Comparison of ENCODE assay signal across 8 cellular contexts in the genomic region with DNA sequence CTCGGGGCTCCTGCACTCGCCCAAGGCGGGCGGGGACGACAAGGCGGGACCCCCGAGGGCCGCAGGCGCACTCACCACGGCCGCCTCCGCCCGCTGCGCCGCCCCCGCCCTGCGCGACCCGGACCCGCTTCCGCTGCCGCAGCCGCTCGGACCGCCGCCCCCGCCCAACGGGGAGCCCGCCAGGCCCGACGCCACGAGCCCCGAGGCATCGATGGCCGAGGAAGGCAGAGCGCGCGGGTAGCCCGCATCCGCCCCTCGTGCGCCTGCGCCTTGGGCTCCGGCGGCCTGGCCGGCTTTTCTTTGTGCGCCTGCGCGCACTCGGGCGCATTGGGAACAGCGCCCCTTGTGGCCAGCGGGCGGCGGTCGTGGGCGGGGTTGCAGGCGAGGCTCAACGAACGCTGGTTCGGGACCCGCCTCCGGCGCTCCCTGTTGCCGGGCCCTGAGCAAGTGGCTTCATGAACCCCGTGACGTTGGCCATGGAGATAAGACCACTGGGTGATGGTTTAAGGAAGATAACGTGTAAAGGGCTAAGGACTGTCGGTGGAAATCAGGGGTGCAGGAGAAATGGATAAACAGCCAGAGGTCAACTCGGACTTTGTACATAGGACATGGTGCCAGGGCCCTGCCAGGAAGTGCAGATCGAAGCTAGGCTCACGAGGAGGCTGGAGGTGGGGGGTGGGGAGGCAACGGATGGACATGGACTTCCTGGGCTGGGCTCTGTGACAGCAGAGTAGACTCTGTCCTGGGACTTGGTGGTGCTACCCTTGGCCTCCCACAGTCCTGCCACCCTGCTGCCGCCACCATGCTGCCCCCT. TPM values are rescaled to one million over a fixed set of nuclear protein-coding genes. Genes with fewer than 3 reads are reported as not detected.
DNase-seq lines count a peak whose midpoint lies in the region; ATAC-seq and TF ChIP-seq lines count a peak whose summit lies in the region.

A gene (plus strand): TSS at position 725 of the 814 bp plus-strand sequence. CDS start 78 bp downstream, at position 803.
A gene with protein sequence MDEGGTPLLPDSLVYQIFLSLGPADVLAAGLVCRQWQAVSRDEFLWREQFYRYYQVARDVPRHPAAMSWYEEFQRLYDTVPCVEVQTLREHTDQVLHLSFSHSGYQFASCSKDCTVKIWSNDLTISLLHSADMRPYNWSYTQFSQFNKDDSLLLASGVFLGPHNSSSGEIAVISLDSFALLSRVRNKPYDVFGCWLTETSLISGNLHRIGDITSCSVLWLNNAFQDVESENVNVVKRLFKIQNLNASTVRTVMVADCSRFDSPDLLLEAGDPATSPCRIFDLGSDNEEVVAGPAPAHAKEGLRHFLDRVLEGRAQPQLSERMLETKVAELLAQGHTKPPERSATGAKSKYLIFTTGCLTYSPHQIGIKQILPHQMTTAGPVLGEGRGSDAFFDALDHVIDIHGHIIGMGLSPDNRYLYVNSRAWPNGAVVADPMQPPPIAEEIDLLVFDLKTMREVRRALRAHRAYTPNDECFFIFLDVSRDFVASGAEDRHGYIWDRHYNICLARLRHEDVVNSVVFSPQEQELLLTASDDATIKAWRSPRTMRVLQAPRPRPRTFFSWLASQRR (minus strand): TSS at position 220 of the 814 bp plus-strand sequence. CDS start 655 bp downstream, outside the sequence.

- DNase-seq in GM19238 (ENCODE audit: insufficient read length, low spot score) (peak; percentile 99), NCI-H510A (lab: John Stamatoyannopoulos, UW) (peak; percentile 93), coronary artery (ENCODE audit: low spot score) (peak; percentile 95), left colon (peak; percentile 93 to 94)
- peak; percentile 96 for DNase-seq in activated CD4-positive, alpha-beta T cell treated with anti-CD3 and anti-CD28 coated beads for 48 hours
- DNase-seq in stimulated activated CD4-positive, alpha-beta T cell treated with anti-CD3 and anti-CD28 coated beads, Interleukin-1b, Interleukin-23, amount 100 ng/mL, for 4 hours (ENCODE audit: low read depth in 2 of 2), result peak; percentile 93 to 94

- peak within 1 kb of the TSS; percentile 99 for H3K4me2 ChIP-seq in BLaER1

- peak within 1 kb of the TSS; percentile 96 for H3K9ac ChIP-seq in BLaER1

- H4K20me1 ChIP-seq in BLaER1, result peaks cover 46% of the 10 kb centered on the region

- H3K4me3 ChIP-seq in BLaER1 (peak within 1 kb of the TSS; percentile 99), coronary artery (peak within 1 kb of the TSS; percentile 90)

- H3K36me3 ChIP-seq in BLaER1, result peaks cover 33% of the 10 kb centered on the region

- H3K27ac ChIP-seq in BLaER1, result peak within 1 kb of the TSS; percentile 95
- peak within 1 kb of the TSS; percentile 84 to 89 for H3K27ac ChIP-seq in coronary artery

- no peaks in the 10 kb centered on the region for H3K9me3 ChIP-seq in BLaER1

- ATAC-seq in HG03439 (IDR thresholded peaks at IDR 0.05; ENCODE audit: unreplicated experiment) (peak; percentile 70), left colon (peak; percentile 72)

- intact Hi-C loops in left colon (cut with DNase I, micrococcal nuclease), result loop anchor here in 1 of 2 donors (10.0 kb wide), 1 partner anchor 80 kb away; a partner anchor contains a TSS

- H3K27me3 ChIP-seq in BLaER1, result no peaks in the 10 kb centered on the region

- peak; percentile 94 for TF ChIP-seq CTCF in coronary artery (IDR thresholded peaks at IDR 0.05)

- H3K4me1 ChIP-seq in BLaER1, result peaks cover 47% of the 10 kb centered on the region

RNA-seq across cellular contexts. Expression of the first gene that starts in this region (rescaled TPM):
- total RNA-seq in left colon, result 1 to 10 TPM; 3.9 to 8.3 TPM

RNA-seq across cellular contexts. Expression of the second gene that starts in this region (rescaled TPM):
- total RNA-seq in left colon, result 100 to 1,000 TPM; 167 to 195 TPM

Comparison
In these comparisons a context has a peak if more than half of its experiments do, and no peak if none do; other contexts are left out.
1. Peak in every context shown above with its lines: DNase-seq, ATAC-seq, H3K4me3 ChIP-seq and H3K27ac ChIP-seq.